7 cellular contexts compared by ENCODE assay signal in genomic region chr1:157580179-157580827, GRCh38. TPM values are rescaled to one million over a fixed set of nuclear protein-coding genes. Genes with fewer than 3 reads are reported as not detected.
DNase-seq lines count a peak whose midpoint lies in the region; FAIRE-seq and TF ChIP-seq lines count a peak whose summit lies in the region.

No MANE protein-coding gene starts in this region.

- DNase-seq in Daoy (ENCODE audit: low read depth) (peak; percentile 54), HFFc6 (peak; percentile 41), NCI-H69 (lab: John Stamatoyannopoulos, UW) (peak; percentile 68), brain microvascular endothelial cell (peak; percentile 44), kidney (no peak), testis (peak; percentile 47), posterior vena cava (ENCODE audit: low spot score) (no peak)

- no peaks in the 10 kb centered on the region for H3K4me1 ChIP-seq in kidney (ENCODE audit: control insufficient read depth in 1 of 2, insufficient read depth in 1 of 2, low read depth in 1 of 2, low read length in 2 of 2)
- no peaks in the 10 kb centered on the region for H3K4me1 ChIP-seq in testis

- H3K9me3 ChIP-seq in kidney (ENCODE audit: control insufficient read depth in 1 of 2, low read length in 2 of 2) (no peaks in the 10 kb centered on the region), testis (no peaks in the 10 kb centered on the region)

- H3K9me3 Mint-ChIP-seq in HFFc6, result no peaks in the 10 kb centered on the region

- no peaks in the 10 kb centered on the region for H3K4me1 Mint-ChIP-seq in HFFc6 (ENCODE audit: low read depth)

- 16 to 26% methylated on average over 4 of the region's 4 CpGs for WGBS in testis, 2 donors

- H3K36me3 ChIP-seq in brain microvascular endothelial cell (replicated peaks) (no peaks in the 10 kb centered on the region), kidney (ENCODE audit: control insufficient read depth in 1 of 2, insufficient read depth in 2 of 2, low read length in 2 of 2) (no peaks in the 10 kb centered on the region), testis (ENCODE audit: low read depth, missing control alignments) (no peaks in the 10 kb centered on the region)

- H3K27me3 Mint-ChIP-seq in HFFc6 (ENCODE audit: insufficient read depth), result peaks cover 3% of the 10 kb centered on the region

- peak; percentile 85 for TF ChIP-seq CTCF in HFFc6 (IDR thresholded peaks at IDR 0.05)
- TF ChIP-seq CTCF in brain microvascular endothelial cell (IDR thresholded peaks at IDR 0.05; ENCODE audit: low read depth, low read length, missing control alignments), result peak; percentile 70
- TF ChIP-seq CTCF in kidney (IDR thresholded peaks at IDR 0.05; ENCODE audit: borderline replicate concordance, extremely low read depth, insufficient read depth), result peak; percentile 67
- peak; percentile 23 to 63 (median 47) for TF ChIP-seq CTCF in testis (IDR thresholded peaks at IDR 0.05)

- H3K27ac ChIP-seq in brain microvascular endothelial cell, result no peak overlapping the region
- H3K27ac ChIP-seq in kidney (ENCODE audit: low read depth in 2 of 2, low read length in 2 of 2), result no peak overlapping the region
- no peak overlapping the region for H3K27ac ChIP-seq in testis

- in situ Hi-C loops in brain microvascular endothelial cell (cut with HindIII; ENCODE audit: low pct_ligation_motif_present, low sequenced_read_pairs), result no loop called here

- intact Hi-C loops in kidney (cut with DNase I) (no loop called here), testis (cut with DNase I; ENCODE audit: low total_unique reads) (no loop called here), posterior vena cava (cut with DNase I) (no loop called here)

- H3K4me3 ChIP-seq in brain microvascular endothelial cell (ENCODE audit: low read depth, low read length) (no peak overlapping the region), kidney (ENCODE audit: low read length in 2 of 2) (no peak overlapping the region), testis (no peak overlapping the region)

- no peaks in the 10 kb centered on the region for H3K36me3 Mint-ChIP-seq in HFFc6 (ENCODE audit: low read depth)

- H3K27me3 ChIP-seq in brain microvascular endothelial cell (replicated peaks), result no peaks in the 10 kb centered on the region
- H3K27me3 ChIP-seq in testis, result no peaks in the 10 kb centered on the region

- TF ChIP-seq POLR2A in testis (IDR thresholded peaks at IDR 0.05), result no peak

- no peak overlapping the region for H3K9ac ChIP-seq in kidney (ENCODE audit: low read length in 2 of 2)

- peak; percentile 55 for FAIRE-seq in kidney (lab: Jason Lieb, UNC)

- H3K27ac Mint-ChIP-seq in HFFc6, result no peak overlapping the region

- no peak overlapping the region for H3K4me3 Mint-ChIP-seq in HFFc6

RNA-seq across cellular contexts. Expression of gene FCRL4, which starts 17.6 kb away (rescaled TPM):
- total RNA-seq in Daoy (2014; rRNA removed; shearing (Covaris generic)), result not detected in 2 replicates
- total RNA-seq in HFFc6 (2021; fragmentation: NEBNext Ultra II Directional; extraction: Animal tissue kit (Norgen Biotek cat#: 25700)), result not detected
- total RNA-seq in kidney (not detected), testis (under 1 TPM; 0.08 to 0.12 TPM), posterior vena cava (not detected)
- polyA plus RNA-seq in kidney (ENCODE audit: insufficient read depth, low read depth, low replicate concordance) (not detected), testis (ENCODE audit: insufficient read depth, low read depth, low replicate concordance) (not detected)

RNA-seq across cellular contexts. Expression of gene FCRL5, which starts 28.0 kb away (rescaled TPM):
- not detected in 2 replicates for total RNA-seq in Daoy (2014; rRNA removed; shearing (Covaris generic))
- total RNA-seq in HFFc6 (2021; fragmentation: NEBNext Ultra II Directional; extraction: Animal tissue kit (Norgen Biotek cat#: 25700)), result not detected
- total RNA-seq in kidney (10.3 TPM), testis (1 to 10 TPM; 1.1 to 1.6 TPM), posterior vena cava (under 1 TPM; 0.19 to 0.32 TPM)
- polyA plus RNA-seq in kidney (ENCODE audit: insufficient read depth, low read depth, low replicate concordance) (not detected), testis (ENCODE audit: insufficient read depth, low read depth, low replicate concordance) (3.9 TPM)

Comparison
In these comparisons a context has a peak if more than half of its experiments do, and no peak if none do; other contexts are left out.
1. DNase-seq: peak in Daoy (single experiment), HFFc6 (single experiment), NCI-H69 (single experiment), brain microvascular endothelial cell (single experiment) and testis (single experiment); none in kidney (single experiment) and posterior vena cava (single experiment).
2. Peak in every context shown above with its lines, with median percentiles within 50 percentile points of each other: CTCF ChIP-seq.